ENCODE assay signal across 1 cellular context in the genomic region with DNA sequence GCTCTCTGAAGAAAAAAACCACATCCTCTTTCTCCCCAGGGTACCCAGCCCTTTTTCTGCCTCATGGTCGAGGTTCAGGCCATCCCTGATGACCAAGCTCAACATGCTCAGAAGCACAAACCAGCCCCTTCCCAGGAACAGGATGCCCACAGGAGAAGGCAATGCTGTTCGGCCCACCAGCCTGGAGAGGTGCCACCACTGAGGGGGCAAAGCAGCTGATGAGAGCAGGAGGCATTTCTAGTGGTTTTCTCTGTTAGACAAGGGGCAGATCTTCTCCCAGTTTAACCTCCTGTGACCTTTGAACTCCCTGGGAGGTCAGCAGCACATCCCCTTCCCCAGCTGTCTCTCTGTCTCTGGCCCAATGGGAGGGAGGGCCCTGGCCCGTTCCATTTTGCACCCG.
TF ChIP-seq lines count a peak whose summit lies in the region.

No MANE protein-coding gene starts in this region.

TF ChIP-seq in GM12878, 131 proteins besides CTCF, POLR2A, EP300 and RAD21 (continued from another document):
- TF ChIP-seq, protein P1, sequence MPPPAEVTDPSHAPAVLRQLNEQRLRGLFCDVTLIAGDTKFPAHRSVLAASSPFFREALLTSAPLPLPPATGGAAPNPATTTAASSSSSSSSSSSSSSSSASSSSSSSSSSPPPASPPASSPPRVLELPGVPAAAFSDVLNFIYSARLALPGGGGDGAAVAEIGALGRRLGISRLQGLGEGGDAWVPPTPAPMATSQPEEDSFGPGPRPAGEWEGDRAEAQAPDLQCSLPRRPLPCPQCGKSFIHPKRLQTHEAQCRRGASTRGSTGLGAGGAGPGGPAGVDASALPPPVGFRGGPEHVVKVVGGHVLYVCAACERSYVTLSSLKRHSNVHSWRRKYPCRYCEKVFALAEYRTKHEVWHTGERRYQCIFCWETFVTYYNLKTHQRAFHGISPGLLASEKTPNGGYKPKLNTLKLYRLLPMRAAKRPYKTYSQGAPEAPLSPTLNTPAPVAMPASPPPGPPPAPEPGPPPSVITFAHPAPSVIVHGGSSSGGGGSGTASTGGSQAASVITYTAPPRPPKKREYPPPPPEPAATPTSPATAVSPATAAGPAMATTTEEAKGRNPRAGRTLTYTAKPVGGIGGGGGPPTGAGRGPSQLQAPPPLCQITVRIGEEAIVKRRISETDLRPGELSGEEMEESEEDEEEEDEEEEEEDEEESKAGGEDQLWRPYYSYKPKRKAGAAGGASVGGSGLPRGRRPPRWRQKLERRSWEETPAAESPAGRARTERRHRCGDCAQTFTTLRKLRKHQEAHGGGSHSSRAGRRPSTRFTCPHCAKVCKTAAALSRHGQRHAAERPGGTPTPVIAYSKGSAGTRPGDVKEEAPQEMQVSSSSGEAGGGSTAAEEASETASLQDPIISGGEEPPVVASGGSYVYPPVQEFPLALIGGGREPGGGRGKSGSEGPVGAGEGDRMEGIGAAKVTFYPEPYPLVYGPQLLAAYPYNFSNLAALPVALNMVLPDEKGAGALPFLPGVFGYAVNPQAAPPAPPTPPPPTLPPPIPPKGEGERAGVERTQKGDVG (CRISPR knock-in tag; IDR thresholded peaks at IDR 0.05), result no peak
- no peak for TF ChIP-seq USF2 (IDR thresholded peaks at IDR 0.05; ENCODE audit: borderline replicate concordance, low read depth, low read length)
- TF ChIP-seq SMAD1 (IDR thresholded peaks at IDR 0.05; ENCODE audit: low read depth, partially characterized antibody), result no peak
- TF ChIP-seq NBN (IDR thresholded peaks at IDR 0.05), result no peak
- no peak for TF ChIP-seq HCFC1 (IDR thresholded peaks at IDR 0.05; ENCODE audit: low read length)
- no peak for TF ChIP-seq NKRF (conservative IDR thresholded peaks at IDR 0.05)
- TF ChIP-seq EZH2 (IDR thresholded peaks at IDR 0.05; ENCODE audit: borderline replicate concordance, control insufficient read depth, low read depth, low read length), result no peak
- no peak for TF ChIP-seq IRF4 (IDR thresholded peaks at IDR 0.05; ENCODE audit: low read depth, low read length)
- TF ChIP-seq YY1 (IDR thresholded peaks at IDR 0.05; ENCODE audit: low read depth, low read length), result no peak
- TF ChIP-seq, protein P2, sequence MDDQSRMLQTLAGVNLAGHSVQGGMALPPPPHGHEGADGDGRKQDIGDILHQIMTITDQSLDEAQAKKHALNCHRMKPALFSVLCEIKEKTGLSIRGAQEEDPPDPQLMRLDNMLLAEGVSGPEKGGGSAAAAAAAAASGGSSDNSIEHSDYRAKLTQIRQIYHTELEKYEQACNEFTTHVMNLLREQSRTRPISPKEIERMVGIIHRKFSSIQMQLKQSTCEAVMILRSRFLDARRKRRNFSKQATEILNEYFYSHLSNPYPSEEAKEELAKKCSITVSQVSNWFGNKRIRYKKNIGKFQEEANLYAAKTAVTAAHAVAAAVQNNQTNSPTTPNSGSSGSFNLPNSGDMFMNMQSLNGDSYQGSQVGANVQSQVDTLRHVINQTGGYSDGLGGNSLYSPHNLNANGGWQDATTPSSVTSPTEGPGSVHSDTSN (IDR thresholded peaks at IDR 0.05; ENCODE audit: insufficient replicate concordance, low read depth, low read length), result no peak
- TF ChIP-seq, protein P3, sequence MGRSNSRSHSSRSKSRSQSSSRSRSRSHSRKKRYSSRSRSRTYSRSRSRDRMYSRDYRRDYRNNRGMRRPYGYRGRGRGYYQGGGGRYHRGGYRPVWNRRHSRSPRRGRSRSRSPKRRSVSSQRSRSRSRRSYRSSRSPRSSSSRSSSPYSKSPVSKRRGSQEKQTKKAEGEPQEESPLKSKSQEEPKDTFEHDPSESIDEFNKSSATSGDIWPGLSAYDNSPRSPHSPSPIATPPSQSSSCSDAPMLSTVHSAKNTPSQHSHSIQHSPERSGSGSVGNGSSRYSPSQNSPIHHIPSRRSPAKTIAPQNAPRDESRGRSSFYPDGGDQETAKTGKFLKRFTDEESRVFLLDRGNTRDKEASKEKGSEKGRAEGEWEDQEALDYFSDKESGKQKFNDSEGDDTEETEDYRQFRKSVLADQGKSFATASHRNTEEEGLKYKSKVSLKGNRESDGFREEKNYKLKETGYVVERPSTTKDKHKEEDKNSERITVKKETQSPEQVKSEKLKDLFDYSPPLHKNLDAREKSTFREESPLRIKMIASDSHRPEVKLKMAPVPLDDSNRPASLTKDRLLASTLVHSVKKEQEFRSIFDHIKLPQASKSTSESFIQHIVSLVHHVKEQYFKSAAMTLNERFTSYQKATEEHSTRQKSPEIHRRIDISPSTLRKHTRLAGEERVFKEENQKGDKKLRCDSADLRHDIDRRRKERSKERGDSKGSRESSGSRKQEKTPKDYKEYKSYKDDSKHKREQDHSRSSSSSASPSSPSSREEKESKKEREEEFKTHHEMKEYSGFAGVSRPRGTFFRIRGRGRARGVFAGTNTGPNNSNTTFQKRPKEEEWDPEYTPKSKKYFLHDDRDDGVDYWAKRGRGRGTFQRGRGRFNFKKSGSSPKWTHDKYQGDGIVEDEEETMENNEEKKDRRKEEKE (IDR thresholded peaks at IDR 0.05), result no peak
- no peak for TF ChIP-seq BHLHE40 (IDR thresholded peaks at IDR 0.05; ENCODE audit: borderline replicate concordance in 1 of 2, low read depth in 2 of 2, low read length in 1 of 2)
- TF ChIP-seq, protein P4, sequence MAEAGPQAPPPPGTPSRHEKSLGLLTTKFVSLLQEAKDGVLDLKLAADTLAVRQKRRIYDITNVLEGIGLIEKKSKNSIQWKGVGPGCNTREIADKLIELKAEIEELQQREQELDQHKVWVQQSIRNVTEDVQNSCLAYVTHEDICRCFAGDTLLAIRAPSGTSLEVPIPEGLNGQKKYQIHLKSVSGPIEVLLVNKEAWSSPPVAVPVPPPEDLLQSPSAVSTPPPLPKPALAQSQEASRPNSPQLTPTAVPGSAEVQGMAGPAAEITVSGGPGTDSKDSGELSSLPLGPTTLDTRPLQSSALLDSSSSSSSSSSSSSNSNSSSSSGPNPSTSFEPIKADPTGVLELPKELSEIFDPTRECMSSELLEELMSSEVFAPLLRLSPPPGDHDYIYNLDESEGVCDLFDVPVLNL (IDR thresholded peaks at IDR 0.05; ENCODE audit: low read depth, low read length), result no peak
- TF ChIP-seq PAX8 (IDR thresholded peaks at IDR 0.05), result no peak
- TF ChIP-seq, protein P5, sequence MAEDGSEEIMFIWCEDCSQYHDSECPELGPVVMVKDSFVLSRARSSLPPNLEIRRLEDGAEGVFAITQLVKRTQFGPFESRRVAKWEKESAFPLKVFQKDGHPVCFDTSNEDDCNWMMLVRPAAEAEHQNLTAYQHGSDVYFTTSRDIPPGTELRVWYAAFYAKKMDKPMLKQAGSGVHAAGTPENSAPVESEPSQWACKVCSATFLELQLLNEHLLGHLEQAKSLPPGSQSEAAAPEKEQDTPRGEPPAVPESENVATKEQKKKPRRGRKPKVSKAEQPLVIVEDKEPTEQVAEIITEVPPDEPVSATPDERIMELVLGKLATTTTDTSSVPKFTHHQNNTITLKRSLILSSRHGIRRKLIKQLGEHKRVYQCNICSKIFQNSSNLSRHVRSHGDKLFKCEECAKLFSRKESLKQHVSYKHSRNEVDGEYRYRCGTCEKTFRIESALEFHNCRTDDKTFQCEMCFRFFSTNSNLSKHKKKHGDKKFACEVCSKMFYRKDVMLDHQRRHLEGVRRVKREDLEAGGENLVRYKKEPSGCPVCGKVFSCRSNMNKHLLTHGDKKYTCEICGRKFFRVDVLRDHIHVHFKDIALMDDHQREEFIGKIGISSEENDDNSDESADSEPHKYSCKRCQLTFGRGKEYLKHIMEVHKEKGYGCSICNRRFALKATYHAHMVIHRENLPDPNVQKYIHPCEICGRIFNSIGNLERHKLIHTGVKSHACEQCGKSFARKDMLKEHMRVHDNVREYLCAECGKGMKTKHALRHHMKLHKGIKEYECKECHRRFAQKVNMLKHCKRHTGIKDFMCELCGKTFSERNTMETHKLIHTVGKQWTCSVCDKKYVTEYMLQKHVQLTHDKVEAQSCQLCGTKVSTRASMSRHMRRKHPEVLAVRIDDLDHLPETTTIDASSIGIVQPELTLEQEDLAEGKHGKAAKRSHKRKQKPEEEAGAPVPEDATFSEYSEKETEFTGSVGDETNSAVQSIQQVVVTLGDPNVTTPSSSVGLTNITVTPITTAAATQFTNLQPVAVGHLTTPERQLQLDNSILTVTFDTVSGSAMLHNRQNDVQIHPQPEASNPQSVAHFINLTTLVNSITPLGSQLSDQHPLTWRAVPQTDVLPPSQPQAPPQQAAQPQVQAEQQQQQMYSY (CRISPR knock-in tag; IDR thresholded peaks at IDR 0.05), result no peak
- TF ChIP-seq JUNB (IDR thresholded peaks at IDR 0.05), result no peak
TF ChIP-seq in GM12878: peak in this region for 0.
